Comparison of ENCODE assay signal across 30 cellular contexts in the genomic region with DNA sequence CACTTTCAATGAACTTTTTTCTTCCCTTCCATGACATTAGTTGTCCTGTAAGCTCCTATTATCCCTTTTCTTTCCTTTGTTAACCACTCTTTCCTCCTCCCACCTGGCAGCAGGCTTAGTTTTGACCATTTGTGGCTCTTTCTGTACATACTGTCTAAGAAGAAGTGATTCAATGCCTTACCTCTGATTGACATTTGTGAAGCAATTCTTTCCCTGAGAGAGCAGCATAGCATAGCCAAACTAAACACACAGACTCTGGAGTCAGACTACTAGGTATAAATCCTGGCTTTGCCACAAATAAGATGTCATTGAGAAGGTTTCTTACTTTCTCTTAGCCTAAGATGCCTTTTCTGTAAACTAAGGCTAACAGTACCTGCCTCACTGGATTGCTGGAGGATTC.
"Had no signal": no experiment of that assay in that cellular context is flagged by ENCODE, and none has a peak within 500 bp of the region (broad histone marks: within the 10 kb centered on the region; RNA-seq: fewer than 3 reads in every experiment).

No MANE protein-coding gene starts in this region.

- H3K27me3 Mint-ChIP-seq: activated CD4-positive, alpha-beta T cell treated with anti-CD3 and anti-CD28 coated beads, Interleukin-2, amount 10 ng/mL, durations not matched to agents 7 days and 5 days; activated naive CD8-positive, alpha-beta T cell treated with anti-CD3 and anti-CD28 coated beads for 36 hours; brain; effector memory CD8-positive, alpha-beta T cell; stimulated activated memory B cell treated with anti-CD40 and anti-IgM and Interleukin-4, amounts not matched to agents 10 μg/mL and 1 μg/mL and 100 μg/mL, for 72 hours had no signal

- DNase-seq: activated CD4-positive, alpha-beta T cell treated with anti-CD3 and anti-CD28 coated beads, Interleukin-2, amount 10 ng/mL, durations not matched to agents 7 days and 5 days; activated CD4-positive, CD25-positive, alpha-beta regulatory T cell treated with anti-CD3 and anti-CD28 coated beads, Interleukin-2, amount 50 U/mL, for 72 hours; activated CD8-positive, alpha-beta T cell treated with anti-CD3 and anti-CD28 coated beads, Interleukin-2, amount 10 ng/mL, durations not matched to agents 7 days and 5 days; activated naive CD4-positive, alpha-beta T cell treated with Interleukin-2 at 50 U/mL for 16 hours; activated naive CD8-positive, alpha-beta T cell treated with anti-CD3 and anti-CD28 coated beads for 36 hours; activated T-cell treated with anti-CD3 and anti-CD28 coated beads, Interleukin-2, amount 50 U/mL, for 1 hour; amygdala; central memory CD4-positive, alpha-beta T cell; dorsolateral prefrontal cortex; effector memory CD8-positive, alpha-beta T cell; esophagus squamous epithelium; foreskin fibroblast; heart right ventricle; kidney; natural killer cell; pancreas; right lobe of liver; stimulated activated CD4-positive, alpha-beta T cell treated with anti-CD3 and anti-CD28 coated beads, Interleukin-15, amount 100 ng/mL, for 24 hours; stomach had no signal

- H3K27me3 ChIP-seq: dorsolateral prefrontal cortex, esophagus squamous epithelium, heart right ventricle, neutrophil, pancreas, right lobe of liver, stomach, suprapubic skin, tibial nerve had no signal

- H3K4me2 ChIP-seq: smooth muscle cell had no signal

- H3K9me3 ChIP-seq: neutrophil, pancreas had no signal

- H3K4me1 ChIP-seq: pancreas, right lobe of liver had no signal

- ATAC-seq: activated CD8-positive, alpha-beta T cell treated with anti-CD3 and anti-CD28 coated beads, Interleukin-2, amount 10 ng/mL, durations not matched to agents 7 days and 5 days; effector memory CD8-positive, alpha-beta T cell; heart right ventricle; natural killer cell; pancreas; SK-N-SH treated with all-trans-retinoic acid at 6 μM for 48 hours; stimulated activated memory B cell treated with anti-CD40 and anti-IgM and Interleukin-4, amounts not matched to agents 10 μg/mL and 1 μg/mL and 100 μg/mL, for 72 hours had no signal

- H3K36me3 ChIP-seq: neutrophil, pancreas had no signal

- FAIRE-seq: colon, kidney, pancreas had no signal

- H3K27ac ChIP-seq: dorsolateral prefrontal cortex, esophagus squamous epithelium, heart right ventricle, neutrophil, pancreas, right lobe of liver, stomach, suprapubic skin, VCaP had no signal

- H3K4me1 Mint-ChIP-seq: brain, natural killer cell had no signal

- H3K4me3 ChIP-seq: dorsolateral prefrontal cortex, esophagus squamous epithelium, heart right ventricle, lung, pancreas, right lobe of liver, smooth muscle cell, stomach, suprapubic skin, tibial nerve had no signal

- H3K27ac Mint-ChIP-seq: activated CD4-positive, alpha-beta T cell treated with anti-CD3 and anti-CD28 coated beads, Interleukin-2, amount 10 ng/mL, durations not matched to agents 7 days and 5 days; activated CD8-positive, alpha-beta T cell treated with anti-CD3 and anti-CD28 coated beads, Interleukin-2, amount 10 ng/mL, durations not matched to agents 7 days and 5 days; activated naive CD8-positive, alpha-beta T cell treated with anti-CD3 and anti-CD28 coated beads for 36 hours; brain; effector memory CD8-positive, alpha-beta T cell; natural killer cell; stimulated activated memory B cell treated with anti-CD40 and anti-IgM and Interleukin-4, amounts not matched to agents 10 μg/mL and 1 μg/mL and 100 μg/mL, for 72 hours; T-helper 2 cell treated with Interferon-gamma antibody and Interleukin-4, amounts not matched to agents 5 μg/mL and 100 μg/mL, for 36 hours had no signal

- H3K4me3 Mint-ChIP-seq: activated CD4-positive, alpha-beta T cell treated with anti-CD3 and anti-CD28 coated beads, Interleukin-2, amount 10 ng/mL, durations not matched to agents 7 days and 5 days; activated CD8-positive, alpha-beta T cell treated with anti-CD3 and anti-CD28 coated beads, Interleukin-2, amount 10 ng/mL, durations not matched to agents 7 days and 5 days; activated naive CD8-positive, alpha-beta T cell treated with anti-CD3 and anti-CD28 coated beads for 36 hours; brain; effector memory CD8-positive, alpha-beta T cell; natural killer cell; stimulated activated memory B cell treated with anti-CD40 and anti-IgM and Interleukin-4, amounts not matched to agents 10 μg/mL and 1 μg/mL and 100 μg/mL, for 72 hours; T-helper 2 cell treated with Interferon-gamma antibody and Interleukin-4, amounts not matched to agents 5 μg/mL and 100 μg/mL, for 36 hours had no signal
